In the genomic region with DNA sequence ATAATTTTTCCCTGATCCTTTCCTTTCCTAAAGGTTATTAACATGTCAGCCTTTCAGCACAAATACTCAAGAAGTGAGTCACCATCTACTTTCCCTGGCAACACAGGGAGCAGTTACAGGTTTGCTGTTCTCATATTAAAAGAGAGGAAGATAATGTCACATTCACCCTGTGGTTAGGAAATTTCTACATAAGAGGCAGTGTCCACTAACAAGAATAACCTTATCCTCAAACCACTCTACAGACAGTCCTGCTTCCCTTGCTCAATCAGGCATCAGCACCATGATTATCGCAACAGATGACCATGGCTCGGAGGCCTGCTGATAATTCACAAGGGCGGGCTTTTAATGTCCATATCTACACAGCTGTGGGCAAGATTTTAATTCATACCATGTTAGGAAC, we compare ENCODE assay signal across 14 cellular contexts. TPM values are rescaled to one million over a fixed set of nuclear protein-coding genes. Genes with fewer than 3 reads are reported as not detected.
DNase-seq lines count a peak whose midpoint lies in the region; ATAC-seq lines count a peak whose summit lies in the region.
"Had no signal": no experiment of that assay in that cellular context is flagged by ENCODE, and none has a peak within 500 bp of the region (broad histone marks: within the 10 kb centered on the region; RNA-seq: fewer than 3 reads in every experiment).

No MANE protein-coding gene starts in this region.

- H2AK5ac ChIP-seq in mesendoderm (ENCODE audit: low read length) (no peak overlapping the region), neuronal stem cell (ENCODE audit: low read depth, low read length) (no peak overlapping the region)

- no peak overlapping the region for H3K4me3 ChIP-seq in mesendoderm (ENCODE audit: low read length)
- no peak overlapping the region for H3K4me3 ChIP-seq in neuronal stem cell (ENCODE audit: low read length in 2 of 2)

- H3K18ac ChIP-seq in mesendoderm (ENCODE audit: low read length) = no peak overlapping the region
- no peak overlapping the region for H3K18ac ChIP-seq in neuronal stem cell (ENCODE audit: low read length)

- no peak overlapping the region for H4K8ac ChIP-seq in mesendoderm (ENCODE audit: low read depth, low read length)
- no peak overlapping the region for H4K8ac ChIP-seq in neuronal stem cell (ENCODE audit: low read depth, low read length)

- no peak for ATAC-seq in HG03095 (IDR thresholded peaks at IDR 0.05; ENCODE audit: unreplicated experiment)
- ATAC-seq: stimulated activated naive B cell treated with anti-CD40 and anti-IgM and Interleukin-4, amounts not matched to agents 10 μg/mL and 1 μg/mL and 100 μg/mL, for 72 hours had no signal

- DNase-seq in AG20443 (ENCODE audit: low spot score) (peak; percentile 46), M059J (ENCODE audit: low read depth) (peak; percentile 88), epithelial cell of prostate (ENCODE audit: low read depth, low spot score) (peak; percentile 8), mesendoderm (peak; percentile 31), neuronal stem cell (ENCODE audit: low spot score) (no peak), NCI-H146 (lab: John Stamatoyannopoulos, UW) (no peak), T1000 (lab: John Stamatoyannopoulos, UW) (no peak)
- DNase-seq: activated CD4-positive, alpha-beta T cell treated with anti-CD3 and anti-CD28 coated beads for 1 hour; MV-4-11; NCI-H524 treated with DMSO at 0.1 percent for 48 hours; stimulated activated CD4-positive, alpha-beta T cell treated with anti-CD3 and anti-CD28 coated beads, Interleukin-15, amount 100 ng/mL, for 24 hours; stimulated activated naive B cell treated with anti-CD40 and anti-IgM and Interleukin-4, amounts not matched to agents 10 μg/mL and 1 μg/mL and 100 μg/mL, for 72 hours had no signal

- no peak overlapping the region for H3K56ac ChIP-seq in mesendoderm (ENCODE audit: low read length)

- H4K91ac ChIP-seq in neuronal stem cell (ENCODE audit: low read depth, low read length, poor library complexity) = no peak overlapping the region

- H3K14ac ChIP-seq in neuronal stem cell (ENCODE audit: low read length) = no peak overlapping the region

- no peak overlapping the region for H3K23ac ChIP-seq in mesendoderm (ENCODE audit: low read length)
- H3K23ac ChIP-seq in neuronal stem cell (ENCODE audit: low read depth, low read length, poor library complexity) = no peak overlapping the region

- H3K79me1 ChIP-seq in mesendoderm (ENCODE audit: low read length) (no peaks in the 10 kb centered on the region), neuronal stem cell (ENCODE audit: low read depth, low read length) (no peaks in the 10 kb centered on the region)

- no CpG with 5 or more reads among the region's 3 CpGs for WGBS in mesendoderm (ENCODE audit: extremely low coverage, insufficient coverage, low lambda C conversion rate)
- no CpG with 5 or more reads among the region's 3 CpGs for WGBS in neuronal stem cell (ENCODE audit: extremely low coverage in 2 of 2, insufficient read length in 2 of 2, insufficient replicate concordance in 1 of 2), 2 donors

- H2BK15ac ChIP-seq in mesendoderm (replicated peaks; ENCODE audit: low read depth) (no peak overlapping the region), neuronal stem cell (ENCODE audit: low read length) (no peak overlapping the region)

- no peak overlapping the region for H4K5ac ChIP-seq in mesendoderm (ENCODE audit: low read length)

- H3K36me3 ChIP-seq in mesendoderm (ENCODE audit: control insufficient read depth, insufficient read depth, low read length) (no peaks in the 10 kb centered on the region), neuronal stem cell (replicated peaks in 1 of 2; ENCODE audit: control insufficient read depth in 2 of 2, insufficient read depth in 2 of 2, low read length in 2 of 2) (no peaks in the 10 kb centered on the region)

- H3K4me2 ChIP-seq in mesendoderm (ENCODE audit: low read length) (no peak overlapping the region), neuronal stem cell (ENCODE audit: insufficient read depth, low read length, poor library complexity, severe bottlenecking) (no peak overlapping the region)

- H2BK5ac ChIP-seq in mesendoderm (ENCODE audit: low read length) (no peak overlapping the region), neuronal stem cell (ENCODE audit: low read length) (no peak overlapping the region)

- H3K79me2 ChIP-seq in mesendoderm (ENCODE audit: control insufficient read depth, insufficient read depth, low read length) = no peaks in the 10 kb centered on the region

- H2BK120ac ChIP-seq in mesendoderm (ENCODE audit: low read depth, low read length) = no peak overlapping the region
- H2BK120ac ChIP-seq in neuronal stem cell (ENCODE audit: low read depth, low read length) = no peak overlapping the region

- H3K4ac ChIP-seq in mesendoderm (ENCODE audit: low read depth, low read length) (no peak overlapping the region), neuronal stem cell (ENCODE audit: low read length) (no peak overlapping the region)

- H3K4me1 ChIP-seq in mesendoderm (ENCODE audit: control insufficient read depth, low read depth, low read length) (no peaks in the 10 kb centered on the region), neuronal stem cell (ENCODE audit: control insufficient read depth in 2 of 2, insufficient read depth in 1 of 2, low read depth in 1 of 2, low read length in 2 of 2) (no peaks in the 10 kb centered on the region)

- H3K27me3 ChIP-seq in mesendoderm (ENCODE audit: insufficient read depth, low read length, poor library complexity) (no peaks in the 10 kb centered on the region), neuronal stem cell (ENCODE audit: control insufficient read depth in 3 of 3, insufficient read depth in 3 of 3, low read depth in 1 of 3, low read length in 3 of 3) (no peaks in the 10 kb centered on the region)

- H2BK12ac ChIP-seq in neuronal stem cell (ENCODE audit: low read length) = no peak overlapping the region

- no peak overlapping the region for H3K27ac ChIP-seq in epithelial cell of prostate
- no peak overlapping the region for H3K27ac ChIP-seq in mesendoderm (ENCODE audit: low read depth, low read length)
- H3K27ac ChIP-seq in neuronal stem cell (replicated peaks; ENCODE audit: low read length) = no peak overlapping the region
- H3K27ac ChIP-seq: C4-2B had no signal

- H3K9me3 ChIP-seq in neuronal stem cell (replicated peaks in 1 of 2; ENCODE audit: control insufficient read depth in 2 of 2, insufficient read depth in 1 of 2, low read depth in 1 of 2, low read length in 2 of 2) = no peaks in the 10 kb centered on the region

- no peak overlapping the region for H2AFZ ChIP-seq in neuronal stem cell (ENCODE audit: low read length)

- no peak overlapping the region for H3K9ac ChIP-seq in mesendoderm (ENCODE audit: low read length)
- no peak overlapping the region for H3K9ac ChIP-seq in neuronal stem cell (ENCODE audit: low read depth, low read length, poor library complexity)

RNA-seq across cellular contexts. Expression of a gene that starts 30.9 kb away (rescaled TPM):
- total RNA-seq in M059J (2014; rRNA removed; shearing (Covaris generic)) = 1.8 and 4.0 TPM in 2 replicates
- 2.5 TPM for polyA plus RNA-seq in mesendoderm (2013, experiment 1 of 2)
- 2.5 TPM for polyA plus RNA-seq in mesendoderm (2013, experiment 2 of 2)
- 0.95 TPM for polyA plus RNA-seq in neuronal stem cell (2013, experiment 1 of 2)
- polyA plus RNA-seq in neuronal stem cell (2013, experiment 2 of 2) = 0.97 TPM

Comparison
In these comparisons a context has a peak if more than half of its experiments do, and no peak if none do; other contexts are left out.
1. DNase-seq: peak in AG20443 (single experiment), M059J (single experiment), epithelial cell of prostate (single experiment) and mesendoderm (single experiment); none in neuronal stem cell (single experiment), NCI-H146 (single experiment) and T1000 (single experiment).